Comparison of ENCODE assay signal across 2 cellular contexts in the genomic region with DNA sequence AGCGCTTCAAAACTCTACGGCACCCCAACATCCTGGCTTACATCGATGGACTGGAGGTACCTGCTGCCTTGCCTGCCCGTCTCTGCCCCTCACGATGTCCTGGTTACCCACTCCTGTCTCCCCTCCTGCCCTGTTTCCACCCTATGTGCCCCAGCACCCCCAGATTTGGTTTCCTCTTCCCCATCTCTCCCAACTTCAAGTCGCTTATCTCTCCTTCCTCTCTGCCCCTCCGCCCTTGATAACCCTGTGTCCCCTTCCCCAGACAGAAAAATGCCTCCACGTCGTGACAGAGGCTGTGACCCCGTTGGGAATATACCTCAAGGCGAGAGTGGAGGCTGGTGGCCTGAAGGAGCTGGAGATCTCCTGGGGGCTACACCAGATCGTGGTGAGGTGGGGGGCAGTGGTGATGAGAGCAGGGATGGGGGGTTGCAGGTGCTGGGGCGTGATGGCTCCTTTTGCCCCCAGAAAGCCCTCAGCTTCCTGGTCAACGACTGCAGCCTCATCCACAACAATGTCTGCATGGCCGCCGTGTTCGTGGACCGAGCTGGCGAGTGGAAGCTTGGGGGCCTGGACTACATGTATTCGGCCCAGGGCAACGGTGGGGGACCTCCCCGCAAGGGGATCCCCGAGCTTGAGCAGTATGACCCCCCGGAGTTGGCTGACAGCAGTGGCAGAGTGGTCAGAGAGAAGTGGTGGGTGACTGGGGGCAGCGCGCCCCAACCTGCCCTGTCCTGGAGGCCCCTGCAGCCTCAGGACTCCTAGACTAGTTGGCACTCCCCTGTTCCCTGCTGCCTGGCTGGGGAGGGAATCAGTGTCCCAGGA.
TF ChIP-seq lines count a peak whose summit lies in the region.

No MANE protein-coding gene starts in this region.

TF ChIP-seq in HepG2, 621 proteins besides CTCF, POLR2A, EP300 and RAD21:
- TF ChIP-seq MAZ (IDR thresholded peaks at IDR 0.05; ENCODE audit: borderline replicate concordance, low read depth, low read length) (no peak), MAZ (CRISPR knock-in tag; IDR thresholded peaks at IDR 0.05; ENCODE audit: low read depth) (0 out of 2 replicates have a peak, but pooled peaks have one; percentile 22), ZNF883 (CRISPR knock-in tag; IDR thresholded peaks at IDR 0.05; ENCODE audit: not compliant biosample characterization) (no peak), ZFP82 (CRISPR knock-in tag; IDR thresholded peaks at IDR 0.05; ENCODE audit: borderline replicate concordance) (no peak), ZNF296 (CRISPR knock-in tag; conservative IDR thresholded peaks at IDR 0.05) (no peak), ZZZ3 (CRISPR knock-in tag; IDR thresholded peaks at IDR 0.05; ENCODE audit: borderline replicate concordance) (peak; percentile 25; the same call in 1 of the 2 replicates), EED (CRISPR knock-in tag; IDR thresholded peaks at IDR 0.05) (peak; percentile 17; the same call in 1 of the 2 replicates), MTA1 (CRISPR knock-in tag; IDR thresholded peaks at IDR 0.05; ENCODE audit: borderline replicate concordance) (0 out of 2 replicates have a peak, but pooled peaks have one; percentile 6), SMAD1 (CRISPR knock-in tag; IDR thresholded peaks at IDR 0.05; ENCODE audit: borderline replicate concordance, low read depth) (peak; percentile 13; the same call in 1 of the 2 replicates), GTF3A (CRISPR knock-in tag; conservative IDR thresholded peaks at IDR 0.05) (0 out of 2 replicates have a peak, but pooled peaks have one; percentile 31), ZNF543 (CRISPR knock-in tag; IDR thresholded peaks at IDR 0.05) (peak; percentile 1; the same call in 1 of the 2 replicates), SMARCE1 (IDR thresholded peaks at IDR 0.05; ENCODE audit: borderline replicate concordance) (no peak), HNRNPK (IDR thresholded peaks at IDR 0.05; ENCODE audit: low read depth, low read length, poor library complexity, severe bottlenecking) (no peak), ARNTL (CRISPR knock-in tag; IDR thresholded peaks at IDR 0.05) (peak; percentile 32; the same call in 1 of the 2 replicates), MAFK (conservative IDR thresholded peaks at IDR 0.05 in 1 of 2, IDR thresholded peaks at IDR 0.05 in 1 of 2; ENCODE audit: low read length in 2 of 2) (no peak), MTA3 (CRISPR knock-in tag; IDR thresholded peaks at IDR 0.05) (no peak)
- TF ChIP-seq, protein P1, sequence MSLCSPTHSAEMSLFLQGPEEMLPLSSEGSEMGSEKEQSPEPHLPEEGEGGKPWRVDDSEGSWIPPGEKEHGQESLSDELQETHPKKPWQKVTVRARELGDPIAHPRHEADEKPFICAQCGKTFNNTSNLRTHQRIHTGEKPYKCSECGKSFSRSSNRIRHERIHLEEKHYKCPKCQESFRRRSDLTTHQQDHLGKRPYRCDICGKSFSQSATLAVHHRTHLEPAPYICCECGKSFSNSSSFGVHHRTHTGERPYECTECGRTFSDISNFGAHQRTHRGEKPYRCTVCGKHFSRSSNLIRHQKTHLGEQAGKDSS (CRISPR knock-in tag; IDR thresholded peaks at IDR 0.05; ENCODE audit: borderline replicate concordance, low read depth) = peak; percentile 17; the same call in 1 of the 2 replicates
- TF ChIP-seq, protein P2, sequence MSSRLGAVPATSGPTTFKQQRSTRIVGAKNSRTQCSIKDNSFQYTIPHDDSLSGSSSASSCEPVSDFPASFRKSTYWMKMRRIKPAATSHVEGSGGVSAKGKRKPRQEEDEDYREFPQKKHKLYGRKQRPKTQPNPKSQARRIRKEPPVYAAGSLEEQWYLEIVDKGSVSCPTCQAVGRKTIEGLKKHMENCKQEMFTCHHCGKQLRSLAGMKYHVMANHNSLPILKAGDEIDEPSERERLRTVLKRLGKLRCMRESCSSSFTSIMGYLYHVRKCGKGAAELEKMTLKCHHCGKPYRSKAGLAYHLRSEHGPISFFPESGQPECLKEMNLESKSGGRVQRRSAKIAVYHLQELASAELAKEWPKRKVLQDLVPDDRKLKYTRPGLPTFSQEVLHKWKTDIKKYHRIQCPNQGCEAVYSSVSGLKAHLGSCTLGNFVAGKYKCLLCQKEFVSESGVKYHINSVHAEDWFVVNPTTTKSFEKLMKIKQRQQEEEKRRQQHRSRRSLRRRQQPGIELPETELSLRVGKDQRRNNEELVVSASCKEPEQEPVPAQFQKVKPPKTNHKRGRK (CRISPR knock-in tag; IDR thresholded peaks at IDR 0.05) = 0 out of 2 replicates have a peak, but pooled peaks have one; percentile 41
- TF ChIP-seq, protein P3, sequence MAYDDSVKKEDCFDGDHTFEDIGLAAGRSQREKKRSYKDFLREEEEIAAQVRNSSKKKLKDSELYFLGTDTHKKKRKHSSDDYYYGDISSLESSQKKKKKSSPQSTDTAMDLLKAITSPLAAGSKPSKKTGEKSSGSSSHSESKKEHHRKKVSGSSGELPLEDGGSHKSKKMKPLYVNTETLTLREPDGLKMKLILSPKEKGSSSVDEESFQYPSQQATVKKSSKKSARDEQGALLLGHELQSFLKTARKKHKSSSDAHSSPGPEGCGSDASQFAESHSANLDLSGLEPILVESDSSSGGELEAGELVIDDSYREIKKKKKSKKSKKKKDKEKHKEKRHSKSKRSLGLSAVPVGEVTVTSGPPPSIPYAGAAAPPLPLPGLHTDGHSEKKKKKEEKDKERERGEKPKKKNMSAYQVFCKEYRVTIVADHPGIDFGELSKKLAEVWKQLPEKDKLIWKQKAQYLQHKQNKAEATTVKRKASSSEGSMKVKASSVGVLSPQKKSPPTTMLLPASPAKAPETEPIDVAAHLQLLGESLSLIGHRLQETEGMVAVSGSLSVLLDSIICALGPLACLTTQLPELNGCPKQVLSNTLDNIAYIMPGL (CRISPR knock-in tag; IDR thresholded peaks at IDR 0.05; ENCODE audit: borderline replicate concordance in 1 of 2, low read depth in 1 of 2) = 0 out of 4 replicates have a peak, but pooled peaks of 1 of the 2 experiments have one; percentile 7

TF ChIP-seq in GM12891, 5 proteins besides CTCF, POLR2A, EP300 and RAD21:
- TF ChIP-seq POU2F2 (IDR thresholded peaks at IDR 0.05; ENCODE audit: low read depth, low read length) (no peak), TAF1 (IDR thresholded peaks at IDR 0.05; ENCODE audit: low read depth, low read length) (no peak), POLR2AphosphoS5 (IDR thresholded peaks at IDR 0.05; ENCODE audit: low read depth, low read length) (no peak), SPI1 (IDR thresholded peaks at IDR 0.05; ENCODE audit: low read depth, low read length) (no peak), PAX5 (IDR thresholded peaks at IDR 0.05; ENCODE audit: insufficient read depth, low read length, severe bottlenecking) (no peak)
